In genomic region chr4:2066011-2066551, GRCh38 we compare ENCODE assay signal across 35 cellular contexts. TPM values are rescaled to one million over a fixed set of nuclear protein-coding genes. Genes with fewer than 3 reads are reported as not detected.
DNase-seq lines count a peak whose midpoint lies in the region; ATAC-seq, FAIRE-seq and TF ChIP-seq lines count a peak whose summit lies in the region.
"Had no signal": no experiment of that assay in that cellular context is flagged by ENCODE, and none has a peak within 500 bp of the region (broad histone marks: within the 10 kb centered on the region; RNA-seq: fewer than 3 reads in every experiment).

No MANE protein-coding gene starts in this region.

- no peak for TF ChIP-seq EP300 in suprapubic skin (IDR thresholded peaks at IDR 0.05)

- no peak for ATAC-seq in stimulated activated naive CD8-positive, alpha-beta T cell treated with anti-CD3 and anti-CD28 coated beads, Interleukin-15, amount 100 ng/mL, for 72 hours
- no peak for ATAC-seq in activated CD8-positive, alpha-beta T cell treated with anti-CD3 and anti-CD28 coated beads for 36 hours
- ATAC-seq: activated CD8-positive, alpha-beta memory T cell treated with anti-CD3 and anti-CD28 coated beads, Interleukin-2, amount 10 ng/mL, durations not matched to agents 7 days and 5 days; effector memory CD8-positive, alpha-beta T cell; GM23338; left lung; stimulated activated effector memory CD8-positive, alpha-beta T cell treated with anti-CD3 and anti-CD28 coated beads, Interleukin-12 subunit alpha, Interleukin-12 subunit beta, amount 100 ng/mL, for 72 hours; T-cell had no signal

- H3K27me3 ChIP-seq in H7 (ENCODE audit: control insufficient read depth, insufficient read depth, low read length) (peaks cover 3% of the 10 kb centered on the region; the same call in 1 of the 2 replicates), suprapubic skin (peaks cover 72% of the 10 kb centered on the region)
- H3K27me3 ChIP-seq: SJCRH30 had no signal

- POLR2A ChIA-PET in activated CD8-positive, alpha-beta T cell treated with anti-CD3 and anti-CD28 coated beads for 36 hours (lab: Charles Lee), result no interaction called here

- no peaks in the 10 kb centered on the region for H3K36me3 ChIP-seq in H7 (replicated peaks; ENCODE audit: control insufficient read depth, insufficient read depth, low read length)
- no peaks in the 10 kb centered on the region for H3K36me3 ChIP-seq in kidney (ENCODE audit: control insufficient read depth in 1 of 2, insufficient read depth in 2 of 2, low read length in 2 of 2)
- H3K36me3 ChIP-seq in suprapubic skin, result no peaks in the 10 kb centered on the region
- H3K36me3 ChIP-seq: colonic mucosa, left lung, SJCRH30 had no signal

- peak; percentile 18 for DNase-seq in activated naive CD4-positive, alpha-beta T cell treated with anti-CD3 and anti-CD28 coated beads, Interleukin-2, amount 10 ng/mL, durations not matched to agents 7 days and 5 days
- no peak for DNase-seq in activated naive CD4-positive, alpha-beta T cell treated with anti-CD3 and anti-CD28 coated beads for 36 hours
- DNase-seq in H7 (peak; percentile 64), kidney (peak; percentile 48), suprapubic skin (ENCODE audit: low spot score in 2 of 2) (peak; percentile 41 to 54), NCI-H1694 (lab: John Stamatoyannopoulos, UW) (no peak)
- no peak for DNase-seq in stimulated activated naive CD8-positive, alpha-beta T cell treated with anti-CD3 and anti-CD28 coated beads, Interleukin-15, amount 100 ng/mL, for 72 hours
- no peak for DNase-seq in activated CD8-positive, alpha-beta T cell treated with anti-CD3 and anti-CD28 coated beads for 36 hours
- DNase-seq: activated B cell treated with CpG ODN at 0.5 μM for 24 hours; activated CD4-positive, alpha-beta T cell treated with anti-CD3 and anti-CD28 coated beads, Interleukin-2, amount 50 U/mL, for 1 hour; activated CD8-positive, alpha-beta memory T cell treated with anti-CD3 and anti-CD28 coated beads, Interleukin-2, amount 10 ng/mL, durations not matched to agents 7 days and 5 days; activated naive CD4-positive, alpha-beta T cell treated with Interleukin-2 at 50 U/mL for 16 hours; activated T-cell treated with anti-CD3 and anti-CD28 coated beads, Interleukin-2, amount 50 U/mL, for 48 hours; CD4-positive, alpha-beta T cell; colonic mucosa; DND-41; effector memory CD8-positive, alpha-beta T cell; erythroblast; GF-D8; HFFc6; MV-4-11; NCI-H1436; NCI-H774; SJCRH30; stimulated activated CD4-positive, alpha-beta T cell treated with anti-CD3 and anti-CD28 coated beads, Interleukin-15, amount 100 ng/mL, for 24 hours; stimulated activated CD4-positive, alpha-beta T cell treated with anti-CD3 and anti-CD28 coated beads, Interleukin-4, amount 100 ng/mL, for 4 hours; T-cell had no signal

- peaks cover 1% of the 10 kb centered on the region for H3K9me3 Mint-ChIP-seq in activated naive CD4-positive, alpha-beta T cell treated with anti-CD3 and anti-CD28 coated beads, Interleukin-2, amount 10 ng/mL, durations not matched to agents 7 days and 5 days
- no peaks in the 10 kb centered on the region for H3K9me3 Mint-ChIP-seq in activated naive CD4-positive, alpha-beta T cell treated with anti-CD3 and anti-CD28 coated beads for 36 hours
- H3K9me3 Mint-ChIP-seq in stimulated activated naive CD8-positive, alpha-beta T cell treated with anti-CD3 and anti-CD28 coated beads, Interleukin-15, amount 100 ng/mL, for 72 hours, result no peaks in the 10 kb centered on the region
- no peaks in the 10 kb centered on the region for H3K9me3 Mint-ChIP-seq in activated CD8-positive, alpha-beta T cell treated with anti-CD3 and anti-CD28 coated beads for 36 hours
- H3K9me3 Mint-ChIP-seq: activated B cell treated with CpG ODN at 0.5 μM for 24 hours; CD4-positive, alpha-beta T cell; effector memory CD8-positive, alpha-beta T cell; GM23338; HFFc6; stimulated activated effector memory CD8-positive, alpha-beta T cell treated with anti-CD3 and anti-CD28 coated beads, Interleukin-12 subunit alpha, Interleukin-12 subunit beta, amount 100 ng/mL, for 72 hours; T-cell; type B pancreatic cell had no signal

- no peak overlapping the region for H3K27ac ChIP-seq in kidney (ENCODE audit: low read depth in 2 of 2, low read length in 2 of 2)
- no peak overlapping the region for H3K27ac ChIP-seq in suprapubic skin
- H3K27ac ChIP-seq: A549, colonic mucosa, left lung, SJCRH30 had no signal

- intact Hi-C loops in activated naive CD4-positive, alpha-beta T cell treated with anti-CD3 and anti-CD28 coated beads for 36 hours (cut with micrococcal nuclease), result no loop called here
- intact Hi-C loops in kidney (cut with DNase I), result no loop called here
- intact Hi-C loops in activated CD8-positive, alpha-beta T cell treated with anti-CD3 and anti-CD28 coated beads for 36 hours (cut with micrococcal nuclease), result no loop called here

- no peak overlapping the region for H3K27ac Mint-ChIP-seq in activated naive CD4-positive, alpha-beta T cell treated with anti-CD3 and anti-CD28 coated beads, Interleukin-2, amount 10 ng/mL, durations not matched to agents 7 days and 5 days
- H3K27ac Mint-ChIP-seq in activated naive CD4-positive, alpha-beta T cell treated with anti-CD3 and anti-CD28 coated beads for 36 hours, result no peak overlapping the region
- no peak overlapping the region for H3K27ac Mint-ChIP-seq in stimulated activated naive CD8-positive, alpha-beta T cell treated with anti-CD3 and anti-CD28 coated beads, Interleukin-15, amount 100 ng/mL, for 72 hours
- no peak overlapping the region for H3K27ac Mint-ChIP-seq in activated CD8-positive, alpha-beta T cell treated with anti-CD3 and anti-CD28 coated beads for 36 hours
- H3K27ac Mint-ChIP-seq: activated B cell treated with CpG ODN at 0.5 μM for 24 hours; activated CD8-positive, alpha-beta memory T cell treated with anti-CD3 and anti-CD28 coated beads, Interleukin-2, amount 10 ng/mL, durations not matched to agents 7 days and 5 days; CD4-positive, alpha-beta T cell; effector memory CD8-positive, alpha-beta T cell; GM23338; HFFc6; stimulated activated effector memory CD8-positive, alpha-beta T cell treated with anti-CD3 and anti-CD28 coated beads, Interleukin-12 subunit alpha, Interleukin-12 subunit beta, amount 100 ng/mL, for 72 hours; T-cell; type B pancreatic cell had no signal

- no peak for FAIRE-seq in kidney (lab: Jason Lieb, UNC)
- FAIRE-seq: A549, D721Med had no signal

- no peak for TF ChIP-seq CTCF in kidney (IDR thresholded peaks at IDR 0.05; ENCODE audit: borderline replicate concordance, extremely low read depth, insufficient read depth)
- TF ChIP-seq CTCF in suprapubic skin (IDR thresholded peaks at IDR 0.05), result no peak
- TF ChIP-seq CTCF in activated CD8-positive, alpha-beta T cell treated with anti-CD3 and anti-CD28 coated beads for 36 hours (IDR thresholded peaks at IDR 0.05), result no peak

- H3K27me3 Mint-ChIP-seq in activated naive CD4-positive, alpha-beta T cell treated with anti-CD3 and anti-CD28 coated beads, Interleukin-2, amount 10 ng/mL, durations not matched to agents 7 days and 5 days, result peaks cover 14% of the 10 kb centered on the region
- peaks cover 4% of the 10 kb centered on the region for H3K27me3 Mint-ChIP-seq in activated naive CD4-positive, alpha-beta T cell treated with anti-CD3 and anti-CD28 coated beads for 36 hours (ENCODE audit: low read depth)
- peaks cover 13% of the 10 kb centered on the region for H3K27me3 Mint-ChIP-seq in stimulated activated naive CD8-positive, alpha-beta T cell treated with anti-CD3 and anti-CD28 coated beads, Interleukin-15, amount 100 ng/mL, for 72 hours
- peaks cover 2% of the 10 kb centered on the region for H3K27me3 Mint-ChIP-seq in activated CD8-positive, alpha-beta T cell treated with anti-CD3 and anti-CD28 coated beads for 36 hours
- H3K27me3 Mint-ChIP-seq: IgD-negative memory B cell had no signal

- no peaks in the 10 kb centered on the region for H3K36me3 Mint-ChIP-seq in activated naive CD4-positive, alpha-beta T cell treated with anti-CD3 and anti-CD28 coated beads, Interleukin-2, amount 10 ng/mL, durations not matched to agents 7 days and 5 days
- H3K36me3 Mint-ChIP-seq in activated naive CD4-positive, alpha-beta T cell treated with anti-CD3 and anti-CD28 coated beads for 36 hours (ENCODE audit: low read depth), result no peaks in the 10 kb centered on the region
- H3K36me3 Mint-ChIP-seq in activated CD8-positive, alpha-beta T cell treated with anti-CD3 and anti-CD28 coated beads for 36 hours (ENCODE audit: low read depth), result no peaks in the 10 kb centered on the region
- H3K36me3 Mint-ChIP-seq: activated CD8-positive, alpha-beta memory T cell treated with anti-CD3 and anti-CD28 coated beads, Interleukin-2, amount 10 ng/mL, durations not matched to agents 7 days and 5 days; IgD-negative memory B cell; stimulated activated effector memory CD8-positive, alpha-beta T cell treated with anti-CD3 and anti-CD28 coated beads, Interleukin-12 subunit alpha, Interleukin-12 subunit beta, amount 100 ng/mL, for 72 hours; T-cell; type B pancreatic cell had no signal

- no peak for TF ChIP-seq POLR2A in suprapubic skin (IDR thresholded peaks at IDR 0.05)

- no peaks in the 10 kb centered on the region for H3K4me1 Mint-ChIP-seq in activated naive CD4-positive, alpha-beta T cell treated with anti-CD3 and anti-CD28 coated beads, Interleukin-2, amount 10 ng/mL, durations not matched to agents 7 days and 5 days
- H3K4me1 Mint-ChIP-seq in activated naive CD4-positive, alpha-beta T cell treated with anti-CD3 and anti-CD28 coated beads for 36 hours (ENCODE audit: low read depth), result no peaks in the 10 kb centered on the region
- no peaks in the 10 kb centered on the region for H3K4me1 Mint-ChIP-seq in stimulated activated naive CD8-positive, alpha-beta T cell treated with anti-CD3 and anti-CD28 coated beads, Interleukin-15, amount 100 ng/mL, for 72 hours
- no peaks in the 10 kb centered on the region for H3K4me1 Mint-ChIP-seq in activated CD8-positive, alpha-beta T cell treated with anti-CD3 and anti-CD28 coated beads for 36 hours (ENCODE audit: low read depth)
- H3K4me1 Mint-ChIP-seq: activated B cell treated with CpG ODN at 0.5 μM for 24 hours; activated CD8-positive, alpha-beta memory T cell treated with anti-CD3 and anti-CD28 coated beads, Interleukin-2, amount 10 ng/mL, durations not matched to agents 7 days and 5 days; stimulated activated effector memory CD8-positive, alpha-beta T cell treated with anti-CD3 and anti-CD28 coated beads, Interleukin-12 subunit alpha, Interleukin-12 subunit beta, amount 100 ng/mL, for 72 hours; T-cell had no signal

- no peak overlapping the region for H3K4me3 ChIP-seq in H7 (ENCODE audit: insufficient read depth, low read depth, low read length)
- no peak overlapping the region for H3K4me3 ChIP-seq in kidney (ENCODE audit: low read length in 2 of 2)
- no peak overlapping the region for H3K4me3 ChIP-seq in suprapubic skin
- H3K4me3 ChIP-seq: A549, colonic mucosa, GM23338, left lung, SJCRH30 had no signal

- no peak overlapping the region for H3K9ac ChIP-seq in kidney (ENCODE audit: low read length in 2 of 2)

- WGBS in suprapubic skin, result 50% methylated on average over 6 of the region's 15 CpGs

- H3K4me3 Mint-ChIP-seq in activated naive CD4-positive, alpha-beta T cell treated with anti-CD3 and anti-CD28 coated beads, Interleukin-2, amount 10 ng/mL, durations not matched to agents 7 days and 5 days, result no peak overlapping the region
- H3K4me3 Mint-ChIP-seq in activated naive CD4-positive, alpha-beta T cell treated with anti-CD3 and anti-CD28 coated beads for 36 hours, result no peak overlapping the region
- no peak overlapping the region for H3K4me3 Mint-ChIP-seq in stimulated activated naive CD8-positive, alpha-beta T cell treated with anti-CD3 and anti-CD28 coated beads, Interleukin-15, amount 100 ng/mL, for 72 hours
- H3K4me3 Mint-ChIP-seq in activated CD8-positive, alpha-beta T cell treated with anti-CD3 and anti-CD28 coated beads for 36 hours, result no peak overlapping the region
- H3K4me3 Mint-ChIP-seq: activated B cell treated with CpG ODN at 0.5 μM for 24 hours; activated CD8-positive, alpha-beta memory T cell treated with anti-CD3 and anti-CD28 coated beads, Interleukin-2, amount 10 ng/mL, durations not matched to agents 7 days and 5 days; CD4-positive, alpha-beta T cell; effector memory CD8-positive, alpha-beta T cell; GM23338; HFFc6; IgD-negative memory B cell; stimulated activated effector memory CD8-positive, alpha-beta T cell treated with anti-CD3 and anti-CD28 coated beads, Interleukin-12 subunit alpha, Interleukin-12 subunit beta, amount 100 ng/mL, for 72 hours; T-cell; type B pancreatic cell had no signal

- no peaks in the 10 kb centered on the region for H3K9me3 ChIP-seq in kidney (ENCODE audit: control insufficient read depth in 1 of 2, low read length in 2 of 2)
- no peaks in the 10 kb centered on the region for H3K9me3 ChIP-seq in suprapubic skin
- H3K9me3 ChIP-seq: A549, colonic mucosa, left lung, SJCRH30 had no signal

- H3K4me1 ChIP-seq in kidney (ENCODE audit: control insufficient read depth in 1 of 2, insufficient read depth in 1 of 2, low read depth in 1 of 2, low read length in 2 of 2) (peaks cover 0 to 9% of the 10 kb centered on the region in 2 donors), suprapubic skin (peaks cover 2% of the 10 kb centered on the region)
- H3K4me1 ChIP-seq: colonic mucosa, left lung, SJCRH30 had no signal

- CTCF ChIA-PET in activated naive CD4-positive, alpha-beta T cell treated with anti-CD3 and anti-CD28 coated beads, Interleukin-2, amount 10 ng/mL, durations not matched to agents 7 days and 5 days (lab: Charles Lee), result no interaction called here
- CTCF ChIA-PET in activated naive CD4-positive, alpha-beta T cell treated with anti-CD3 and anti-CD28 coated beads for 36 hours (lab: Charles Lee), result no interaction called here
- CTCF ChIA-PET in activated CD8-positive, alpha-beta T cell treated with anti-CD3 and anti-CD28 coated beads for 36 hours (lab: Charles Lee), result no interaction called here

RNA-seq across cellular contexts. Expression of gene NAT8L, which starts 7.0 kb away (rescaled TPM):
- total RNA-seq in activated naive CD4-positive, alpha-beta T cell treated with anti-CD3 and anti-CD28 coated beads for 36 hours, result under 1 TPM; 0.21 to 0.32 TPM
- 4.1 and 5.2 TPM in 2 replicates for total RNA-seq in H7 (2014; rRNA removed; shearing (Covaris generic))
- 2.7 TPM for total RNA-seq in kidney
- 12.5 TPM for polyA plus RNA-seq in kidney (ENCODE audit: insufficient read depth, low read depth, low replicate concordance)
- 1 to 10 TPM; 1.0 to 2.8 (median 1.6) TPM for total RNA-seq in suprapubic skin
- 1 to 10 TPM; 1.0 to 1.1 TPM for total RNA-seq in activated CD8-positive, alpha-beta T cell treated with anti-CD3 and anti-CD28 coated beads for 36 hours
- total RNA-seq: CD4-positive, alpha-beta T cell; glomerular endothelial cell had no signal
- polyA plus RNA-seq: IgD-negative memory B cell had no signal

RNA-seq across cellular contexts. Expression of gene NELFA, which starts 57.3 kb away (rescaled TPM):
- 10 to 100 TPM; 44.1 to 45.3 TPM for total RNA-seq in activated naive CD4-positive, alpha-beta T cell treated with anti-CD3 and anti-CD28 coated beads for 36 hours
- 61.2 and 70.4 TPM in 2 replicates for total RNA-seq in H7 (2014; rRNA removed; shearing (Covaris generic))
- total RNA-seq in kidney (39.1 TPM), suprapubic skin (10 to 100 TPM; 23.2 to 41.5 (median 35.5) TPM)
- polyA plus RNA-seq in kidney (ENCODE audit: insufficient read depth, low read depth, low replicate concordance), result 17.8 TPM
- total RNA-seq in activated CD8-positive, alpha-beta T cell treated with anti-CD3 and anti-CD28 coated beads for 36 hours, result 10 to 100 TPM; 43.9 to 46.3 TPM

Comparison
In these comparisons a context has a peak if more than half of its experiments do, and no peak if none do; other contexts are left out.
1. DNase-seq: peak in activated naive CD4-positive, alpha-beta T cell treated with anti-CD3 and anti-CD28 coated beads, Interleukin-2, amount 10 ng/mL, durations not matched to agents 7 days and 5 days (single experiment), H7 (single experiment), kidney (single experiment) and suprapubic skin (2 of 2); none in activated naive CD4-positive, alpha-beta T cell treated with anti-CD3 and anti-CD28 coated beads for 36 hours (single experiment), NCI-H1694 (single experiment), stimulated activated naive CD8-positive, alpha-beta T cell treated with anti-CD3 and anti-CD28 coated beads, Interleukin-15, amount 100 ng/mL, for 72 hours (0 of 2) and activated CD8-positive, alpha-beta T cell treated with anti-CD3 and anti-CD28 coated beads for 36 hours (single experiment).